In genomic region chr15:68053997-68054657, GRCh38 we compare ENCODE assay signal across 8 cellular contexts. TPM values are rescaled to one million over a fixed set of nuclear protein-coding genes. Genes with fewer than 3 reads are reported as not detected.
DNase-seq lines count a peak whose midpoint lies in the region; ATAC-seq, FAIRE-seq and TF ChIP-seq lines count a peak whose summit lies in the region.

PIAS1 (plus strand) TSS chr15:68054315; CDS start chr15:68054327, 12 bp downstream.

- H3K36me3 ChIP-seq in keratinocyte (ENCODE audit: control insufficient read depth in 2 of 2, extremely low read depth in 1 of 2, insufficient read depth in 2 of 2, low read length in 2 of 2) = no peaks in the 10 kb centered on the region

- H3K9me3 ChIP-seq in keratinocyte (ENCODE audit: control insufficient read depth, low read depth, low read length) = no peaks in the 10 kb centered on the region

- dilution Hi-C loops in keratinocyte (cut with MboI; ENCODE audit: extremely low pct_ligation_motif_present, low sequenced_read_pairs) = no loop called here

- FAIRE-seq in keratinocyte (lab: Jason Lieb, UNC) = peak; percentile 51

- H3K27me3 ChIP-seq in keratinocyte (ENCODE audit: control insufficient read depth, extremely low read depth, insufficient read depth, low read length) = no peaks in the 10 kb centered on the region

- no peak for TF ChIP-seq CTCF in keratinocyte (optimal IDR thresholded peaks at IDR 0.05 in 1 of 3, IDR thresholded peaks at IDR 0.05 in 1 of 3, conservative IDR thresholded peaks at IDR 0.05 in 1 of 3; ENCODE audit: extremely low read depth in 1 of 3, insufficient read depth in 2 of 3, low read length in 3 of 3)

- DNase-seq in AG20443 (ENCODE audit: low spot score) (peak; percentile 100), NCI-H460 (ENCODE audit: extremely low read depth, low read depth) (peak; percentile 88), cerebellar nuclear complex (lab: John Stamatoyannopoulos, UW) (peak; percentile 31 to 67), keratinocyte (ENCODE audit: low read depth, low spot score) (peak; percentile 35)
- DNase-seq in activated CD4-positive, CD25-positive, alpha-beta regulatory T cell treated with anti-CD3 and anti-CD28 coated beads, Interleukin-2, amount 50 U/mL, for 72 hours = peak; percentile 92
- DNase-seq in stimulated activated CD4-positive, alpha-beta T cell treated with anti-CD3 and anti-CD28 coated beads, Interleukin-12 subunit alpha, Interleukin-12 subunit beta, amount 100 ng/mL, for 48 hours (ENCODE audit: low read depth in 2 of 3, low spot score in 1 of 3) = peak; percentile 87 to 92 (median 89)

- H3K4me3 ChIP-seq in keratinocyte (ENCODE audit: control insufficient read depth in 2 of 3, extremely low read depth in 1 of 3, insufficient read depth in 2 of 3, low read depth in 1 of 3, low read length in 3 of 3) = peak within 1 kb of the TSS; percentile 95 to 98 (median 97)

- ATAC-seq in HG03378 (IDR thresholded peaks at IDR 0.05; ENCODE audit: unreplicated experiment) = peak; percentile 69

- H3K9me1 ChIP-seq in keratinocyte (ENCODE audit: control insufficient read depth, extremely low read depth, insufficient read depth, low read length) = no peaks in the 10 kb centered on the region

- peaks cover 4% of the 10 kb centered on the region for H4K20me1 ChIP-seq in keratinocyte (ENCODE audit: control insufficient read depth, extremely low read depth, insufficient read depth, low read length)

- H2AFZ ChIP-seq in keratinocyte (ENCODE audit: control insufficient read depth, low read length) = peak within 1 kb of the TSS; percentile 90

- TF ChIP-seq POLR2A in GM19099 (IDR thresholded peaks at IDR 0.05; ENCODE audit: extremely low read depth, insufficient read length, low read depth) = peak; percentile 93

- peaks cover 26% of the 10 kb centered on the region for H3K4me1 ChIP-seq in keratinocyte (ENCODE audit: control insufficient read depth, extremely low read depth, insufficient read depth, low read length)

- H3K4me2 ChIP-seq in keratinocyte (ENCODE audit: control insufficient read depth, extremely low read depth, insufficient read depth, low read depth, low read length) = peak within 1 kb of the TSS; percentile 99

- peak within 1 kb of the TSS; percentile 78 for H3K27ac ChIP-seq in keratinocyte (ENCODE audit: control insufficient read depth, insufficient read depth, low read length)

- peaks cover 49% of the 10 kb centered on the region for H3K79me2 ChIP-seq in keratinocyte (ENCODE audit: control insufficient read depth, insufficient read depth, low read length)

- peak within 1 kb of the TSS; percentile 93 for H3K9ac ChIP-seq in keratinocyte (ENCODE audit: control insufficient read depth, extremely low read depth, insufficient read depth, low read length)

RNA-seq across cellular contexts. Expression of gene PIAS1, which starts in this region (rescaled TPM):
- 12.9 and 15.2 TPM in 2 replicates for total RNA-seq in NCI-H460 (2014; rRNA removed; shearing (Covaris generic))
- 7.2 and 7.9 TPM in 2 replicates for polyA plus RNA-seq in NCI-H460 (2014; cell fraction: nucleus; rRNA removed)
- polyA plus RNA-seq in keratinocyte = 38.0 to 75.3 TPM (median 58.2 TPM) in 3 replicates
- 29.2 TPM for polyA plus RNA-seq in keratinocyte (2011; ENCODE audit: low read depth)
- polyA plus RNA-seq in keratinocyte (2011; cell fraction: cytosol; rRNA removed) = 35.3 and 60.7 TPM in 2 replicates
- polyA plus RNA-seq in keratinocyte (2011; cell fraction: nucleus; rRNA removed) = 143 and 177 TPM in 2 replicates
- polyA plus RNA-seq in keratinocyte (2012; ENCODE audit: low replicate concordance) = 24.2 and 33.7 TPM in 2 replicates
- polyA minus RNA-seq in keratinocyte = 24.3 to 133 TPM (median 108 TPM) in 3 replicates
- polyA minus RNA-seq in keratinocyte (2011; cell fraction: cytosol; rRNA and poly(A)+ RNA removed) = 26.3 TPM
- 77.1 and 130 TPM in 2 replicates for polyA minus RNA-seq in keratinocyte (2011; cell fraction: nucleus; rRNA and poly(A)+ RNA removed)

Comparison
In these comparisons a context has a peak if more than half of its experiments do, and no peak if none do; other contexts are left out.
1. Peak in every context shown above with its lines: DNase-seq, ATAC-seq, H3K4me3 ChIP-seq and H3K27ac ChIP-seq.
2. DNase-seq: peak in every context shown above with its lines; median percentile 100 in AG20443; 92 in activated CD4-positive, CD25-positive, alpha-beta regulatory T cell treated with anti-CD3 and anti-CD28 coated beads, Interleukin-2, amount 50 U/mL, for 72 hours; 89 in stimulated activated CD4-positive, alpha-beta T cell treated with anti-CD3 and anti-CD28 coated beads, Interleukin-12 subunit alpha, Interleukin-12 subunit beta, amount 100 ng/mL, for 48 hours; 88 in NCI-H460; 49 in cerebellar nuclear complex; 35 in keratinocyte.